ENCODE assay signal across 11 cellular contexts in the genomic region with DNA sequence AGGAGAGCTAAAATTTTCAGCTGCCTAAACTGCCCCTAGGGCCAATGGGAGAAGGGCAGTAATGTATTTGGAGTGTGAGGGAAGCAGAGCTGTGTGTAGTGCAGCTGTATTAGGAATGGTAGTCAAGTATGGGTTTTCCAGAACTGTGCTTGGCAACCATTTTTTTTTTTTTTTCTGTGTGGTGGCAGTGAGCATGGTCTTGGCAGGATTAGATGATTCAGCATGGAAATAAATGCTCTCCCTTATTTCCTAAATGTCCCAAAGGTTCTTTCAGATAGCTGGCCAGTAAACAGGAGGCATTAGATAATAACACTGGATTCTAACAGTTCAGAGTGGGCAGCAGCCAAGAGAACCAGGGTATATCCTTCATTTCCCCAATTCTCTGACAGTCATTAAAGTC.
A peak's percentile ranks its signal among the peaks of the same experiment; 100 is the strongest.
DNase-seq lines count a peak whose midpoint lies in the region; ATAC-seq, FAIRE-seq and TF ChIP-seq lines count a peak whose summit lies in the region.
"Had no signal": no experiment of that assay in that cellular context is flagged by ENCODE, and none has a peak within 500 bp of the region (broad histone marks: within the 10 kb centered on the region; RNA-seq: fewer than 3 reads in every experiment).

No MANE protein-coding gene starts in this region.

- DNase-seq in IMR-90: no peak
- DNase-seq in astrocyte of the spinal cord (ENCODE audit: low read depth, low spot score): no peak
- DNase-seq in kidney: no peak
- no peak for DNase-seq in activated naive CD4-positive, alpha-beta T cell treated with Interleukin-2 at 50 U/mL for 16 hours
- no peak for DNase-seq in activated naive CD4-positive, alpha-beta T cell (lab: John Stamatoyannopoulos, UW)
- DNase-seq: activated CD4-positive, alpha-beta T cell treated with anti-CD3 and anti-CD28 coated beads, Interleukin-2, amount 10 ng/mL, durations not matched to agents 24 days and 14 days; effector memory CD8-positive, alpha-beta T cell; NCI-H510A treated with DMSO at 0.1 percent for 48 hours had no signal

- POLR2A ChIA-PET in IMR-90 (lab: Charles Lee; ENCODE audit: unreplicated experiment): interaction anchor here (1.1 kb wide), 1 partner anchor 83 kb away, joined by 5 read pairs; no protein-coding TSS in a partner anchor

- H3K4me1 ChIP-seq in IMR-90 (ENCODE audit: control insufficient read depth, insufficient read depth, low read length) (peaks cover 26% of the 10 kb centered on the region), kidney (ENCODE audit: control insufficient read depth in 1 of 2, insufficient read depth in 1 of 2, low read depth in 1 of 2, low read length in 2 of 2) (peaks cover 38 to 41% of the 10 kb centered on the region in 2 donors), subcutaneous abdominal adipose tissue (ENCODE audit: control insufficient read depth in 5 of 5, insufficient read depth in 5 of 5, low read length in 5 of 5) (peaks cover 6 to 71% (median 62%) of the 10 kb centered on the region in 5 donors)

- H2BK120ac ChIP-seq in IMR-90 (ENCODE audit: low read depth, low read length): peak overlapping the region; percentile 12

- H2AFZ ChIP-seq in IMR-90 (replicated peaks; ENCODE audit: low read length, poor library complexity): no peak overlapping the region

- no peak for TF ChIP-seq RAD21 in IMR-90 (IDR thresholded peaks at IDR 0.05; ENCODE audit: low read length)

- peak overlapping the region; percentile 89 for H3K14ac ChIP-seq in IMR-90 (replicated peaks; ENCODE audit: low read depth, low read length)

- peaks cover 43% of the 10 kb centered on the region; the same call in 1 of the 2 replicates for H4K20me1 ChIP-seq in IMR-90 (ENCODE audit: insufficient read depth, low read length)

- H3K56ac ChIP-seq in IMR-90 (ENCODE audit: extremely low read depth, insufficient read depth, low read length): peak overlapping the region; percentile 88

- peak overlapping the region; percentile 79; the same call in 1 of the 2 replicates for H3K4ac ChIP-seq in IMR-90 (ENCODE audit: low read depth, low read length)

- CTCF ChIA-PET in IMR-90 (lab: Yijun Ruan, JAX): interaction anchor here (0.6 to 1.5 kb wide), 4 partner anchors 50 to 431 kb away, joined by 3 to 6 read pairs (median 4); no protein-coding TSS in a partner anchor

- intact Hi-C loops in IMR-90 (cut with micrococcal nuclease) (loop anchor here (1.0 to 5.0 kb wide), 3 partner anchors 34 to 303 kb away; no protein-coding TSS in a partner anchor), kidney (cut with DNase I) (no loop called here)

- H4K8ac ChIP-seq in IMR-90 (ENCODE audit: low read depth in 2 of 2, low read length in 2 of 2): peak overlapping the region; percentile 6 to 62; a peak in 2 of 4 replicates

- peaks cover 9 to 51% of the 10 kb centered on the region in 2 experiments; a peak in 3 of 4 replicates for H3K79me1 ChIP-seq in IMR-90 (ENCODE audit: low read depth in 1 of 2, low read length in 2 of 2)

- H3K18ac ChIP-seq in IMR-90 (ENCODE audit: low read depth, low read length): peak overlapping the region; percentile 87

- peaks cover 16% of the 10 kb centered on the region for H3K9me1 ChIP-seq in IMR-90 (ENCODE audit: insufficient read depth, low read length)

- H2BK20ac ChIP-seq in IMR-90 (ENCODE audit: low read depth, low read length): no peak overlapping the region

- H2AK5ac ChIP-seq in IMR-90 (ENCODE audit: low read depth, low read length): peak overlapping the region; percentile 41; the same call in 1 of the 2 replicates

- no peak overlapping the region for H4K91ac ChIP-seq in IMR-90 (ENCODE audit: insufficient read depth, low read depth, low read length)

- dilution Hi-C loops in IMR-90 (cut with HindIII; ENCODE audit: low sequenced_read_pairs, unreplicated experiment): no loop called here

- H3K4me2 ChIP-seq in IMR-90 (ENCODE audit: low read depth, low read length): peak overlapping the region; percentile 80

- H3K9me3 ChIP-seq in IMR-90 (ENCODE audit: control insufficient read depth, insufficient read depth, low read length) (no peaks in the 10 kb centered on the region), kidney (ENCODE audit: control insufficient read depth in 1 of 2, low read length in 2 of 2) (no peaks in the 10 kb centered on the region), subcutaneous abdominal adipose tissue (ENCODE audit: control insufficient read depth in 5 of 5, low read length in 5 of 5) (no peaks in the 10 kb centered on the region)

- peak overlapping the region; percentile 87; the same call in 1 of the 2 replicates for H3K23ac ChIP-seq in IMR-90 (ENCODE audit: low read depth, low read length)

- H3K27me3 ChIP-seq in IMR-90 (ENCODE audit: control insufficient read depth, insufficient read depth, low read length) (no peaks in the 10 kb centered on the region), subcutaneous abdominal adipose tissue (ENCODE audit: control insufficient read depth in 5 of 5, insufficient read depth in 4 of 5, low read length in 5 of 5) (no peaks in the 10 kb centered on the region)

- H2BK15ac ChIP-seq in IMR-90 (ENCODE audit: low read depth, low read length): 0 out of 3 replicates have a peak overlapping the region, but pooled peaks have one; percentile 4

- in situ Hi-C loops in IMR-90 (cut with MboI; ENCODE audit: low sequenced_read_pairs): no loop called here
- in situ Hi-C loops in astrocyte of the spinal cord (cut with HindIII; ENCODE audit: low sequenced_read_pairs): no loop called here

- peak overlapping the region; percentile 95 for H3K4me3 ChIP-seq in IMR-90 (ENCODE audit: insufficient read depth, low read depth, low read length)
- H3K4me3 ChIP-seq in astrocyte of the spinal cord (ENCODE audit: low read depth, low read length): peak overlapping the region; percentile 84
- peak overlapping the region; percentile 73 to 87 for H3K4me3 ChIP-seq in kidney (ENCODE audit: low read length in 2 of 2)
- H3K4me3 ChIP-seq in subcutaneous abdominal adipose tissue (ENCODE audit: low read depth in 1 of 5, low read length in 5 of 5): peak overlapping the region in 4 of 5 donors; percentile 65 to 85 (median 80)

- no peaks in the 10 kb centered on the region for H3K36me3 ChIP-seq in IMR-90 (ENCODE audit: control insufficient read depth, insufficient read depth, low read length)
- no peaks in the 10 kb centered on the region for H3K36me3 ChIP-seq in kidney (ENCODE audit: control insufficient read depth in 1 of 2, insufficient read depth in 2 of 2, low read length in 2 of 2)
- H3K36me3 ChIP-seq in subcutaneous abdominal adipose tissue (ENCODE audit: control insufficient read depth in 5 of 5, insufficient read depth in 5 of 5, low read length in 5 of 5): peaks cover 0 to 1% (median 0%) of the 10 kb centered on the region in 5 donors

- H3K9ac ChIP-seq in IMR-90 (ENCODE audit: low read depth, low read length) (peak overlapping the region; percentile 71), kidney (ENCODE audit: low read length in 2 of 2) (peak overlapping the region; percentile 72 to 96), subcutaneous abdominal adipose tissue (ENCODE audit: low read length in 5 of 5) (peak overlapping the region in 4 of 5 donors; percentile 49 to 91 (median 70))

- no TSS peak for BruUV-seq in IMR-90 (replicated peaks; lab: Mats Ljungman, UMichigan)

- peak overlapping the region; percentile 97 for H3K27ac ChIP-seq in IMR-90 (ENCODE audit: insufficient read depth, low read length)
- H3K27ac ChIP-seq in kidney (ENCODE audit: low read depth in 2 of 2, low read length in 2 of 2): peak overlapping the region; percentile 96 to 97
- H3K27ac ChIP-seq in subcutaneous abdominal adipose tissue (ENCODE audit: low read depth, low read length): peak overlapping the region; percentile 82

- peak overlapping the region; percentile 20; the same call in 1 of the 2 replicates for H4K5ac ChIP-seq in IMR-90 (ENCODE audit: low read depth, low read length)

- no peak for TF ChIP-seq POLR2A in IMR-90 (IDR thresholded peaks at IDR 0.05; ENCODE audit: low read depth, low read length)

- H2AK9ac ChIP-seq in IMR-90 (replicated peaks; ENCODE audit: low read depth, low read length, poor library complexity): no peak overlapping the region

- FAIRE-seq in kidney (lab: Jason Lieb, UNC): no peak

- ATAC-seq in IMR-90 (ENCODE audit: low read depth): no peak
- ATAC-seq in HG02798 (IDR thresholded peaks at IDR 0.05; ENCODE audit: poor library complexity, unreplicated experiment): no peak
- ATAC-seq: effector memory CD8-positive, alpha-beta T cell; sciatic nerve had no signal

- no peak for TF ChIP-seq CTCF in IMR-90 (conservative IDR thresholded peaks at IDR 0.05; ENCODE audit: low read depth, low read length)
- TF ChIP-seq CTCF in astrocyte of the spinal cord (IDR thresholded peaks at IDR 0.05; ENCODE audit: low read depth, low read length): no peak
- no peak for TF ChIP-seq CTCF in kidney (IDR thresholded peaks at IDR 0.05; ENCODE audit: borderline replicate concordance, extremely low read depth, insufficient read depth)

- H2BK5ac ChIP-seq in IMR-90 (ENCODE audit: low read depth, low read length, poor library complexity, severe bottlenecking): peak overlapping the region; percentile 93

TF ChIP-seq in IMR-90, 13 proteins besides CTCF, POLR2A, EP300 and RAD21:
- 0 out of 2 replicates have a peak, but pooled peaks have one; percentile 23 for TF ChIP-seq MXI1 (IDR thresholded peaks at IDR 0.05; ENCODE audit: borderline replicate concordance, low read depth, low read length)
- TF ChIP-seq SMC3 (IDR thresholded peaks at IDR 0.05; ENCODE audit: low read depth, low read length): no peak
- no peak for TF ChIP-seq NFE2L2 (IDR thresholded peaks at IDR 0.05; ENCODE audit: low read depth, low read length)
- TF ChIP-seq BHLHE40 (IDR thresholded peaks at IDR 0.05; ENCODE audit: low read depth, low read length): no peak
- TF ChIP-seq FOS (IDR thresholded peaks at IDR 0.05; ENCODE audit: low read depth, low read length): no peak
- TF ChIP-seq, protein P1, sequence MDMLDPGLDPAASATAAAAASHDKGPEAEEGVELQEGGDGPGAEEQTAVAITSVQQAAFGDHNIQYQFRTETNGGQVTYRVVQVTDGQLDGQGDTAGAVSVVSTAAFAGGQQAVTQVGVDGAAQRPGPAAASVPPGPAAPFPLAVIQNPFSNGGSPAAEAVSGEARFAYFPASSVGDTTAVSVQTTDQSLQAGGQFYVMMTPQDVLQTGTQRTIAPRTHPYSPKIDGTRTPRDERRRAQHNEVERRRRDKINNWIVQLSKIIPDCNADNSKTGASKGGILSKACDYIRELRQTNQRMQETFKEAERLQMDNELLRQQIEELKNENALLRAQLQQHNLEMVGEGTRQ (IDR thresholded peaks at IDR 0.05; ENCODE audit: low read depth, low read length): no peak
